In the genomic region with DNA sequence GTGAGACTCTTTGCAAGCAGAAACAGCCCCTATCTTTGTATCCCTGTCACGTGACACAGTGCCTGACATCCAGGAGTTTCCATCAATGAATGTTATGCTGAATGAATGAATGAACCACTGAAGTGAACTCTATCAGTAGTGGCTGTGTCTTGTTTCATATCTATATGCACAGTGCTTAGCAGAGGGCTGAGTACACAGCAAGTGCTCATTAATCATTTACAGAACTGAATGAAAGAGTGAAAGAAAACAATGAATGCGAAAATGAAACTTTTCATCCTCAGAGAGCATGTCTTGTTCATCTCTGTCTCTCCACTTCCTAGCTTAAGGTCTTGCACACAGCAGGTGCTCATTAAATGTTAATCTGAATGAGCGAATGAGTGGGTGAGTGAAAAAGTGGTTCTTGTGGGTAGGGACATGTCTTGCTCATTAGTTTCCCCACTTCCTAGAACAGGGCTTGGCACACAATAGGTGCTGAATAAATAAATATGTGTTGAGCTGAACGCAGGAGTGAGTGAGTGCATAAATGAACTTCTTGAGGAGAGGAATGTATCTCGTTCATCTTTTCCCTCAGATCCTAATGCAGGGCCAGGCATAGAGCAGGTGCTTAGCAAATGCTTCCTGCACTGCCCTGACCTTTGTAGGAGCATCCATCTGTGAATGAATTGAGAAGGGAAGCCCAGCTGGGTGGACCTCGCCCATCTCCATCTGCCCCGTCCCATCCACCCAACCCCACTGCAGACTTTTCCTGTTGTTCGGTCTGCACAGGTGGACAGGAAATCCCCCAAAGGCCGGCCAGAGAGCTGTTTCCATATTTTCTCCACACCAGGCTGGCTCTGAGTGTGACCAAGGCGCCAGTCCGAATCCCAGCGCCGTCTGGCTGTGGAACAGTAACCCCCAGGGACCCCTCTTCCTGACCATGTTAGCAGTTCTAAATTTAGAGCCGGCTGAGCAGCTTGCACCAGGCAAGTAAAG, we compare ENCODE assay signal across 3 cellular contexts.
TF ChIP-seq lines count a peak whose summit lies in the region.

No MANE protein-coding gene starts in this region.

TF ChIP-seq in HEK293, 187 proteins besides CTCF, POLR2A, EP300 and RAD21 (continued from another document):
- TF ChIP-seq, protein P1, sequence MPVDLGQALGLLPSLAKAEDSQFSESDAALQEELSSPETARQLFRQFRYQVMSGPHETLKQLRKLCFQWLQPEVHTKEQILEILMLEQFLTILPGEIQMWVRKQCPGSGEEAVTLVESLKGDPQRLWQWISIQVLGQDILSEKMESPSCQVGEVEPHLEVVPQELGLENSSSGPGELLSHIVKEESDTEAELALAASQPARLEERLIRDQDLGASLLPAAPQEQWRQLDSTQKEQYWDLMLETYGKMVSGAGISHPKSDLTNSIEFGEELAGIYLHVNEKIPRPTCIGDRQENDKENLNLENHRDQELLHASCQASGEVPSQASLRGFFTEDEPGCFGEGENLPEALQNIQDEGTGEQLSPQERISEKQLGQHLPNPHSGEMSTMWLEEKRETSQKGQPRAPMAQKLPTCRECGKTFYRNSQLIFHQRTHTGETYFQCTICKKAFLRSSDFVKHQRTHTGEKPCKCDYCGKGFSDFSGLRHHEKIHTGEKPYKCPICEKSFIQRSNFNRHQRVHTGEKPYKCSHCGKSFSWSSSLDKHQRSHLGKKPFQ (tag by site-specific recombination; IDR thresholded peaks at IDR 0.05) = no peak
TF ChIP-seq in HEK293: peak in this region for 1.

TF ChIP-seq in HepG2, 621 proteins besides CTCF, POLR2A, EP300 and RAD21 (continued from another document and continues in another):
- TF ChIP-seq, protein P2, sequence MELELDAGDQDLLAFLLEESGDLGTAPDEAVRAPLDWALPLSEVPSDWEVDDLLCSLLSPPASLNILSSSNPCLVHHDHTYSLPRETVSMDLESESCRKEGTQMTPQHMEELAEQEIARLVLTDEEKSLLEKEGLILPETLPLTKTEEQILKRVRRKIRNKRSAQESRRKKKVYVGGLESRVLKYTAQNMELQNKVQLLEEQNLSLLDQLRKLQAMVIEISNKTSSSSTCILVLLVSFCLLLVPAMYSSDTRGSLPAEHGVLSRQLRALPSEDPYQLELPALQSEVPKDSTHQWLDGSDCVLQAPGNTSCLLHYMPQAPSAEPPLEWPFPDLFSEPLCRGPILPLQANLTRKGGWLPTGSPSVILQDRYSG (CRISPR knock-in tag; IDR thresholded peaks at IDR 0.05) = no peak
- TF ChIP-seq BHLHE40 (IDR thresholded peaks at IDR 0.05; ENCODE audit: low read length) (peak; percentile 85), FOXK2 (IDR thresholded peaks at IDR 0.05) (peak; percentile 33; the same call in 1 of the 2 replicates), ISL2 (CRISPR knock-in tag; IDR thresholded peaks at IDR 0.05) (no peak), RAD51 (IDR thresholded peaks at IDR 0.05; ENCODE audit: borderline replicate concordance) (peak; percentile 96), MATR3 (CRISPR knock-in tag; IDR thresholded peaks at IDR 0.05) (no peak), SOX6 (IDR thresholded peaks at IDR 0.05) (no peak), SOX6 (CRISPR knock-in tag; IDR thresholded peaks at IDR 0.05) (peak; percentile 71), SOX5 (CRISPR knock-in tag; IDR thresholded peaks at IDR 0.05; ENCODE audit: borderline replicate concordance) (peak; percentile 66; the same call in 1 of the 2 replicates), SIX1 (CRISPR knock-in tag; IDR thresholded peaks at IDR 0.05; ENCODE audit: borderline replicate concordance) (peak; percentile 39; the same call in 1 of the 2 replicates), HNF1B (CRISPR knock-in tag; IDR thresholded peaks at IDR 0.05) (peak; percentile 82; the same call in 1 of the 2 replicates), TBL1XR1 (IDR thresholded peaks at IDR 0.05; ENCODE audit: borderline replicate concordance, low read length, partially characterized antibody) (peak; percentile 15), PITX1 (CRISPR knock-in tag; IDR thresholded peaks at IDR 0.05) (0 out of 2 replicates have a peak, but pooled peaks have one; percentile 16), PRDM4 (CRISPR knock-in tag; IDR thresholded peaks at IDR 0.05; ENCODE audit: borderline replicate concordance) (no peak), IRF2 (CRISPR knock-in tag; IDR thresholded peaks at IDR 0.05) (0 out of 2 replicates have a peak, but pooled peaks have one; percentile 28)
- TF ChIP-seq, protein P3, sequence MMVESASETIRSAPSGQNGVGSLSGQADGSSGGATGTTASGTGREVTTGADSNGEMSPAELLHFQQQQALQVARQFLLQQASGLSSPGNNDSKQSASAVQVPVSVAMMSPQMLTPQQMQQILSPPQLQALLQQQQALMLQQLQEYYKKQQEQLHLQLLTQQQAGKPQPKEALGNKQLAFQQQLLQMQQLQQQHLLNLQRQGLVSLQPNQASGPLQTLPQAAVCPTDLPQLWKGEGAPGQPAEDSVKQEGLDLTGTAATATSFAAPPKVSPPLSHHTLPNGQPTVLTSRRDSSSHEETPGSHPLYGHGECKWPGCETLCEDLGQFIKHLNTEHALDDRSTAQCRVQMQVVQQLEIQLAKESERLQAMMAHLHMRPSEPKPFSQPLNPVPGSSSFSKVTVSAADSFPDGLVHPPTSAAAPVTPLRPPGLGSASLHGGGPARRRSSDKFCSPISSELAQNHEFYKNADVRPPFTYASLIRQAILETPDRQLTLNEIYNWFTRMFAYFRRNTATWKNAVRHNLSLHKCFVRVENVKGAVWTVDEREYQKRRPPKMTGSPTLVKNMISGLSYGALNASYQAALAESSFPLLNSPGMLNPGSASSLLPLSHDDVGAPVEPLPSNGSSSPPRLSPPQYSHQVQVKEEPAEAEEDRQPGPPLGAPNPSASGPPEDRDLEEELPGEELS (CRISPR knock-in tag; IDR thresholded peaks at IDR 0.05) = peak; percentile 57; the same call in 1 of the 2 replicates
- TF ChIP-seq, protein P4, sequence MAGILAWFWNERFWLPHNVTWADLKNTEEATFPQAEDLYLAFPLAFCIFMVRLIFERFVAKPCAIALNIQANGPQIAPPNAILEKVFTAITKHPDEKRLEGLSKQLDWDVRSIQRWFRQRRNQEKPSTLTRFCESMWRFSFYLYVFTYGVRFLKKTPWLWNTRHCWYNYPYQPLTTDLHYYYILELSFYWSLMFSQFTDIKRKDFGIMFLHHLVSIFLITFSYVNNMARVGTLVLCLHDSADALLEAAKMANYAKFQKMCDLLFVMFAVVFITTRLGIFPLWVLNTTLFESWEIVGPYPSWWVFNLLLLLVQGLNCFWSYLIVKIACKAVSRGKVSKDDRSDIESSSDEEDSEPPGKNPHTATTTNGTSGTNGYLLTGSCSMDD (CRISPR knock-in tag; IDR thresholded peaks at IDR 0.05) = no peak

TF ChIP-seq in GM23338, 12 proteins besides CTCF, POLR2A, EP300 and RAD21 (continued from another document):
- TF ChIP-seq ZNF462 (CRISPR knock-in tag; IDR thresholded peaks at IDR 0.05) = no peak
- TF ChIP-seq, protein P5, sequence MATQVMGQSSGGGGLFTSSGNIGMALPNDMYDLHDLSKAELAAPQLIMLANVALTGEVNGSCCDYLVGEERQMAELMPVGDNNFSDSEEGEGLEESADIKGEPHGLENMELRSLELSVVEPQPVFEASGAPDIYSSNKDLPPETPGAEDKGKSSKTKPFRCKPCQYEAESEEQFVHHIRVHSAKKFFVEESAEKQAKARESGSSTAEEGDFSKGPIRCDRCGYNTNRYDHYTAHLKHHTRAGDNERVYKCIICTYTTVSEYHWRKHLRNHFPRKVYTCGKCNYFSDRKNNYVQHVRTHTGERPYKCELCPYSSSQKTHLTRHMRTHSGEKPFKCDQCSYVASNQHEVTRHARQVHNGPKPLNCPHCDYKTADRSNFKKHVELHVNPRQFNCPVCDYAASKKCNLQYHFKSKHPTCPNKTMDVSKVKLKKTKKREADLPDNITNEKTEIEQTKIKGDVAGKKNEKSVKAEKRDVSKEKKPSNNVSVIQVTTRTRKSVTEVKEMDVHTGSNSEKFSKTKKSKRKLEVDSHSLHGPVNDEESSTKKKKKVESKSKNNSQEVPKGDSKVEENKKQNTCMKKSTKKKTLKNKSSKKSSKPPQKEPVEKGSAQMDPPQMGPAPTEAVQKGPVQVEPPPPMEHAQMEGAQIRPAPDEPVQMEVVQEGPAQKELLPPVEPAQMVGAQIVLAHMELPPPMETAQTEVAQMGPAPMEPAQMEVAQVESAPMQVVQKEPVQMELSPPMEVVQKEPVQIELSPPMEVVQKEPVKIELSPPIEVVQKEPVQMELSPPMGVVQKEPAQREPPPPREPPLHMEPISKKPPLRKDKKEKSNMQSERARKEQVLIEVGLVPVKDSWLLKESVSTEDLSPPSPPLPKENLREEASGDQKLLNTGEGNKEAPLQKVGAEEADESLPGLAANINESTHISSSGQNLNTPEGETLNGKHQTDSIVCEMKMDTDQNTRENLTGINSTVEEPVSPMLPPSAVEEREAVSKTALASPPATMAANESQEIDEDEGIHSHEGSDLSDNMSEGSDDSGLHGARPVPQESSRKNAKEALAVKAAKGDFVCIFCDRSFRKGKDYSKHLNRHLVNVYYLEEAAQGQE (IDR thresholded peaks at IDR 0.05; ENCODE audit: unreplicated experiment) = no peak
- TF ChIP-seq ETS1 (IDR thresholded peaks at IDR 0.05) = no peak
- TF ChIP-seq EZH2phosphoT487 (IDR thresholded peaks at IDR 0.05; ENCODE audit: unreplicated experiment) = no peak
